In genomic region chr19:34772697-34773554, GRCh38 we compare ENCODE assay signal across 8 cellular contexts. TPM values are rescaled to one million over a fixed set of nuclear protein-coding genes. Genes with fewer than 3 reads are reported as not detected.
DNase-seq lines count a peak whose midpoint lies in the region; ATAC-seq and TF ChIP-seq lines count a peak whose summit lies in the region.

Gene ZNF599 (minus strand): TSS chr19:34773215. CDS start chr19:34772841, 374 bp downstream.

- H3K9me3 ChIP-seq in MM.1S (replicated peaks; ENCODE audit: insufficient read depth, low read length) (no peaks in the 10 kb centered on the region), SU-DHL-6 (ENCODE audit: insufficient read depth, low read length) (no peaks in the 10 kb centered on the region), adipocyte (ENCODE audit: control insufficient read depth, low read length) (peaks cover 17% of the 10 kb centered on the region), upper lobe of left lung (no peaks in the 10 kb centered on the region)

- H3K27ac ChIP-seq in MM.1S (ENCODE audit: low read length) (no peak within 1 kb of the TSS), SU-DHL-6 (ENCODE audit: low read depth, low read length) (no peak within 1 kb of the TSS), upper lobe of left lung (peak within 1 kb of the TSS; percentile 74 to 82 (median 80))

- no peak for TF ChIP-seq CTCF in MM.1S (IDR thresholded peaks at IDR 0.05; ENCODE audit: low read length)
- no peak for TF ChIP-seq CTCF in SU-DHL-6 (IDR thresholded peaks at IDR 0.05; ENCODE audit: insufficient read depth, low read length, poor library complexity, severe bottlenecking)
- no peak for TF ChIP-seq CTCF in upper lobe of left lung (IDR thresholded peaks at IDR 0.05)

- peak; percentile 93 for DNase-seq in GM03348 (ENCODE audit: low spot score)
- DNase-seq in HCEC 1CT, result peak; percentile 87
- peak; percentile 93 for DNase-seq in MM.1S
- peak; percentile 97 for DNase-seq in adipocyte (ENCODE audit: low read depth)
- DNase-seq in left cardiac atrium, result peak; percentile 93
- peak; percentile 76 to 98 (median 88) for DNase-seq in posterior cingulate gyrus
- peak; percentile 88 to 99 for DNase-seq in upper lobe of left lung

- no peaks in the 10 kb centered on the region for H3F3A ChIP-seq in MM.1S (ENCODE audit: insufficient read depth, low read length)
- no peaks in the 10 kb centered on the region for H3F3A ChIP-seq in SU-DHL-6 (ENCODE audit: insufficient read depth)

- peak within 1 kb of the TSS; percentile 97 for H2AFZ ChIP-seq in MM.1S (ENCODE audit: low read length)
- peak within 1 kb of the TSS; percentile 97 for H2AFZ ChIP-seq in SU-DHL-6 (ENCODE audit: low read depth, low read length, severe bottlenecking)

- H3K79me2 ChIP-seq in MM.1S (ENCODE audit: low read length) (no peaks in the 10 kb centered on the region), SU-DHL-6 (ENCODE audit: insufficient read depth, low read length) (no peaks in the 10 kb centered on the region)

- ATAC-seq in left cardiac atrium, result peak; percentile 99 to 100
- peak; percentile 96 to 99 for ATAC-seq in upper lobe of left lung (ENCODE audit: low FRiP score in 2 of 2)

- H3K36me3 ChIP-seq in MM.1S (replicated peaks; ENCODE audit: insufficient read depth, low read length) (no peaks in the 10 kb centered on the region), SU-DHL-6 (ENCODE audit: low read length) (no peaks in the 10 kb centered on the region), adipocyte (ENCODE audit: control insufficient read depth, insufficient read depth, low read length, severe bottlenecking) (peaks cover 28% of the 10 kb centered on the region), upper lobe of left lung (peaks cover 0 to 18% (median 8%) of the 10 kb centered on the region in 4 donors)

- H3K4me1 ChIP-seq in MM.1S (ENCODE audit: low read length), result no peaks in the 10 kb centered on the region
- H3K4me1 ChIP-seq in adipocyte (ENCODE audit: control insufficient read depth, insufficient read depth, low read length), result peaks cover 10% of the 10 kb centered on the region
- peaks cover 0 to 16% (median 10%) of the 10 kb centered on the region in 4 donors for H3K4me1 ChIP-seq in upper lobe of left lung

- peak within 1 kb of the TSS; percentile 38; the same call in 1 of the 2 replicates for H3K9ac ChIP-seq in MM.1S (ENCODE audit: low read length)
- H3K9ac ChIP-seq in SU-DHL-6 (ENCODE audit: low read length), result peak within 1 kb of the TSS; percentile 49
- H3K9ac ChIP-seq in adipocyte (ENCODE audit: low read length), result peak within 1 kb of the TSS; percentile 93

- WGBS in upper lobe of left lung, 2 donors, result 5 to 6% methylated on average over 33 to 34 of the region's 69 CpGs

- H3K4me3 ChIP-seq in MM.1S (ENCODE audit: low read length) (peak within 1 kb of the TSS; percentile 78), SU-DHL-6 (ENCODE audit: insufficient read depth, low read length, poor library complexity, severe bottlenecking) (peak within 1 kb of the TSS; percentile 58), adipocyte (ENCODE audit: low read length) (peak within 1 kb of the TSS; percentile 95), upper lobe of left lung (peak within 1 kb of the TSS; percentile 84 to 93 (median 88))

- H3K9me2 ChIP-seq in MM.1S (replicated peaks; ENCODE audit: insufficient read depth, low read length) (no peaks in the 10 kb centered on the region), SU-DHL-6 (replicated peaks; ENCODE audit: insufficient read depth, low read length) (no peaks in the 10 kb centered on the region)

- peak in 3 of 4 donors; percentile 38 to 70 (median 50) for TF ChIP-seq POLR2A in upper lobe of left lung (IDR thresholded peaks at IDR 0.05)

- peak within 1 kb of the TSS; percentile 88 for H3K4me2 ChIP-seq in MM.1S (ENCODE audit: low read depth, low read length)
- peak within 1 kb of the TSS; percentile 80 for H3K4me2 ChIP-seq in SU-DHL-6 (ENCODE audit: low read depth, low read length, poor library complexity, severe bottlenecking)

- no peaks in the 10 kb centered on the region for H4K20me1 ChIP-seq in MM.1S (ENCODE audit: insufficient read depth, low read length)
- H4K20me1 ChIP-seq in SU-DHL-6 (ENCODE audit: low read depth, low read length), result no peaks in the 10 kb centered on the region

- H3K27me3 ChIP-seq in MM.1S (replicated peaks; ENCODE audit: insufficient read depth, low read length) (peaks cover 14% of the 10 kb centered on the region; the same call in 1 of the 2 replicates), SU-DHL-6 (ENCODE audit: low read length) (no peaks in the 10 kb centered on the region), adipocyte (replicated peaks; ENCODE audit: control insufficient read depth, insufficient read depth, low read length) (no peaks in the 10 kb centered on the region), upper lobe of left lung (no peaks in the 10 kb centered on the region)

- intact Hi-C loops in left cardiac atrium (cut with DNase I), result loop anchor here in 1 of 2 donors (2.0 kb wide), 1 partner anchor 38 kb away; the partner anchor contains the start of gene ZNF181
- intact Hi-C loops in posterior cingulate gyrus (cut with DNase I), result loop anchor here (2.0 to 5.0 kb wide), 2 partner anchors 41 to 96 kb away; partner anchors contain the start of genes SCGB2B2, ZNF181 and ZNF302

- TF ChIP-seq EP300 in upper lobe of left lung (IDR thresholded peaks at IDR 0.05), result no peak

RNA-seq across cellular contexts. Expression of gene ZNF599, which starts in this region (rescaled TPM):
- total RNA-seq in left cardiac atrium (1 to 10 TPM; 3.3 to 3.7 TPM), upper lobe of left lung (1 to 10 TPM; 5.8 to 8.2 (median 7.2) TPM)

Comparison
In these comparisons a context has a peak if more than half of its experiments do, and no peak if none do; other contexts are left out.
1. H3K27ac ChIP-seq: peak in upper lobe of left lung (4 of 4); none in MM.1S (single experiment) and SU-DHL-6 (single experiment).
2. H3K9ac ChIP-seq: peak in every context shown above with its lines; median percentile 93 in adipocyte; 49 in SU-DHL-6; 38 in MM.1S.
3. Peak in every context shown above with its lines, with median percentiles within 50 percentile points of each other: DNase-seq and H3K4me3 ChIP-seq.